Comparison of ENCODE assay signal across 13 cellular contexts in the genomic region with DNA sequence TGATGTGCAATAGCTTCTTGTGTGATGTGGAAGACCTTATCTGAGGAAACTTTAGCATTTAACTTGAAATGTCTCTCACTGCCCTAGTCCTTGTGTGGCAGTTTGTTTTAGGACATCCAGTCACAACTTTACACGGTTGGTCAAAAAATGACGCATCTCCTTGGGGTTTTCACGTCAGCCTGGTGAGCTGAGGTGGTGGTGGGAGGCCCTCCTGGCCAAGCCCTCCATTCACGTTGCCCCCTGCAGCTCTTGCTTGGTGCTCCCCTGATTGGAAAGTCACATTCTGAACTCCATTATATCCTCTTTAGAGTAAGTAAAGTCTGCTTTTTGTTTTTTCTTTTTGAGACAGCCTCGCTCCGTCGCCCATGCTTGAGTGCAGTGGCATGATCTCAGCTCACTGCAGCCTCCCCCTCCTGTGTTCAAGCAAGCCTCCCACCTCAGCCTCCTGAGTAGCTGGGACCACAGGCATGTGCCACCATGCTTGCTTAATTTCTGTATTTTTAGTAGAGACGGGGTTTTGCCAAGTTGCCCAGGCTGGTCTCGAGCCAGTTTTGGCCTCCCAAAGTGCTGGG. TPM values are rescaled to one million over a fixed set of nuclear protein-coding genes. Genes with fewer than 3 reads are reported as not detected.
DNase-seq lines count a peak whose midpoint lies in the region; ATAC-seq, FAIRE-seq and TF ChIP-seq lines count a peak whose summit lies in the region.
"Had no signal": no experiment of that assay in that cellular context is flagged by ENCODE, and none has a peak within 500 bp of the region (broad histone marks: within the 10 kb centered on the region; RNA-seq: fewer than 3 reads in every experiment).

No MANE protein-coding gene starts in this region.

- no peaks in the 10 kb centered on the region for H3K79me1 ChIP-seq in H1 (ENCODE audit: low read depth, low read length)

- no peak overlapping the region for H2AK5ac ChIP-seq in H1 (ENCODE audit: low read depth, low read length)

- H3K9ac ChIP-seq in DND-41 (ENCODE audit: low read depth, low read length), result no peak overlapping the region
- no peak overlapping the region for H3K9ac ChIP-seq in H1 (replicated peaks in 1 of 4; ENCODE audit: extremely low read depth in 1 of 4, low read depth in 3 of 4, low read length in 3 of 4)

- CTCF ChIA-PET in HEK293 (lab: Yijun Ruan, JAX), result interaction anchor here (0.6 to 1.3 kb wide), 4 partner anchors 23 to 78 kb away, joined by 3 to 6 read pairs (median 4); a partner anchor contains a TSS
- CTCF ChIA-PET in H1 (lab: Charles Lee; ENCODE audit: partially characterized antibody), result interaction anchor here (0.8 to 2.3 kb wide), 8 partner anchors 11 to 33 kb away, joined by 3 to 13 read pairs (median 4); a partner anchor contains a TSS

- H2BK120ac ChIP-seq in H1 (replicated peaks; ENCODE audit: low read depth, low read length), result no peak overlapping the region

- H2BK12ac ChIP-seq in H1 (ENCODE audit: low read depth, low read length), result no peak overlapping the region

- H3K23me2 ChIP-seq in H1 (ENCODE audit: low read depth, low read length), result no peaks in the 10 kb centered on the region

- peak; percentile 35 to 64 for TF ChIP-seq POLR2A in H1 (IDR thresholded peaks at IDR 0.05; ENCODE audit: control extremely low read depth in 1 of 2, low read depth in 2 of 2, low read length in 2 of 2)
- no peak for TF ChIP-seq POLR2A in prostate gland (IDR thresholded peaks at IDR 0.05)

- H3K4me2 ChIP-seq in DND-41 (ENCODE audit: insufficient read depth, low read length) (no peak overlapping the region), H1 (ENCODE audit: insufficient read depth in 1 of 2, low read depth in 2 of 2, low read length in 2 of 2) (no peak overlapping the region)
- H3K4me2 ChIP-seq: hepatocyte had no signal

- no peak overlapping the region for H3K18ac ChIP-seq in H1 (ENCODE audit: extremely low read depth, low read length)

- H2BK15ac ChIP-seq in H1 (ENCODE audit: low read length), result no peak overlapping the region

- no peak for FAIRE-seq in H1 (lab: Jason Lieb, UNC)

- H3K4me3 ChIP-seq in DND-41 (ENCODE audit: low read depth in 1 of 2, low read length in 2 of 2) (no peak overlapping the region), HEK293 (ENCODE audit: low read depth, low read length) (no peak overlapping the region), H1 (ENCODE audit: extremely low read depth in 1 of 4, insufficient read depth in 2 of 4, low read depth in 3 of 4, low read length in 4 of 4) (no peak overlapping the region), prostate gland (no peak overlapping the region)
- H3K4me3 ChIP-seq: HAP-1, hepatocyte, ovary, vagina had no signal

- no peak overlapping the region for H3K27ac ChIP-seq in DND-41 (ENCODE audit: low read length)
- no peak overlapping the region for H3K27ac ChIP-seq in HEK293 (ENCODE audit: extremely low read depth, low read depth, low read length)
- no peak overlapping the region for H3K27ac ChIP-seq in H1 (ENCODE audit: low read depth, low read length)
- no peak overlapping the region for H3K27ac ChIP-seq in prostate gland
- H3K27ac ChIP-seq: hepatocyte, ovary, vagina had no signal

- ATAC-seq in DND-41 (ENCODE audit: insufficient read depth, low read depth), result peak; percentile 23

- H3K79me2 ChIP-seq in DND-41 (ENCODE audit: insufficient read depth, low read length) (peaks cover 28% of the 10 kb centered on the region), H1 (ENCODE audit: control insufficient read depth in 1 of 2, insufficient read depth in 2 of 2, low read length in 2 of 2) (peaks cover under 1 to 15% of the 10 kb centered on the region in 2 experiments)

- H3K4ac ChIP-seq in H1 (replicated peaks; ENCODE audit: insufficient read length, low read depth, low read length), result no peak overlapping the region

- H4K91ac ChIP-seq in H1 (replicated peaks; ENCODE audit: insufficient read length, low read length), result no peak overlapping the region

- no peak overlapping the region for H4K8ac ChIP-seq in H1 (ENCODE audit: extremely low read depth, insufficient read depth, low read length)

- H3K27me3 ChIP-seq in DND-41 (ENCODE audit: insufficient read depth, low read length, poor library complexity), result no peaks in the 10 kb centered on the region
- H3K27me3 ChIP-seq in H1 (replicated peaks in 1 of 4; ENCODE audit: control insufficient read depth in 3 of 4, extremely low read depth in 1 of 4, insufficient read depth in 3 of 4, low read length in 3 of 4), result no peaks in the 10 kb centered on the region
- no peaks in the 10 kb centered on the region for H3K27me3 ChIP-seq in prostate gland (replicated peaks; ENCODE audit: insufficient read depth)
- H3K27me3 ChIP-seq: hepatocyte, ovary, vagina had no signal

- H4K5ac ChIP-seq in H1 (ENCODE audit: insufficient read length, low read depth, low read length), result no peak overlapping the region

- H3K56ac ChIP-seq in H1 (replicated peaks; ENCODE audit: insufficient read length, low read depth, low read length), result no peak overlapping the region

- no peak for TF ChIP-seq EP300 in H1 (IDR thresholded peaks at IDR 0.05; ENCODE audit: borderline replicate concordance in 1 of 2, low read depth in 2 of 2, low read length in 2 of 2)

- no peak overlapping the region for H2BK5ac ChIP-seq in H1 (ENCODE audit: low read depth, low read length)

- H3K36me3 ChIP-seq in DND-41 (ENCODE audit: insufficient read depth, low read length) (peaks cover 88% of the 10 kb centered on the region), HEK293 (ENCODE audit: control insufficient read depth in 2 of 2, insufficient read depth in 1 of 2, low read length in 2 of 2) (peaks cover 77 to 91% of the 10 kb centered on the region in 2 experiments), H1 (ENCODE audit: control insufficient read depth in 2 of 4, insufficient read depth in 4 of 4, low read length in 3 of 4) (peaks cover 23 to 77% (median 56%) of the 10 kb centered on the region in 4 experiments), prostate gland (peaks cover 6 to 16% of the 10 kb centered on the region in 2 donors)
- H3K36me3 ChIP-seq: ovary had no signal

- POLR2A ChIA-PET in HEK293 (lab: Yijun Ruan, JAX) (interaction anchor here (0.6 to 2.5 kb wide), 5 partner anchors 10 to 33 kb away, joined by 4 to 11 read pairs (median 5); a partner anchor contains a TSS), H1 (lab: Charles Lee; ENCODE audit: partially characterized antibody) (interaction anchor here (0.5 to 10.5 kb wide), 24 partner anchors 9 to 281 kb away, joined by 3 to 185 read pairs (median 5); a partner anchor contains a TSS)

- DNase-seq in DND-41, result no peak
- no peak for DNase-seq in H1 (ENCODE audit: low read depth in 1 of 2, low spot score in 2 of 2)
- no peak for DNase-seq in prostate gland (ENCODE audit: low spot score)
- no peak for DNase-seq in iPS-NIHi7 (ENCODE audit: extremely low spot score)
- DNase-seq: effector CD8-positive, alpha-beta T cell; kidney glomerular epithelial cell; NCI-H2029; NCI-H526 treated with DMSO at 0.1 percent for 48 hours; ovary had no signal

- TF ChIP-seq CTCF in DND-41 (IDR thresholded peaks at IDR 0.05; ENCODE audit: borderline replicate concordance, extremely low read depth, low read length, poor library complexity, severe bottlenecking) (no peak), HEK293 (tag by site-specific recombination; IDR thresholded peaks at IDR 0.05) (no peak), H1 (IDR thresholded peaks at IDR 0.05; ENCODE audit: control extremely low read depth in 1 of 3, insufficient read depth in 1 of 3, low read depth in 1 of 3, low read length in 3 of 3) (no peak), prostate gland (IDR thresholded peaks at IDR 0.05) (no peak)

- H3K14ac ChIP-seq in H1 (ENCODE audit: insufficient read length), result no peak overlapping the region

- no peak overlapping the region for H3K23ac ChIP-seq in H1 (ENCODE audit: insufficient read length)

- H2AFZ ChIP-seq in DND-41 (ENCODE audit: low read depth, low read length) (no peak overlapping the region), H1 (ENCODE audit: low read length) (no peak overlapping the region)
- H2AFZ ChIP-seq: hepatocyte had no signal

- peaks cover 25% of the 10 kb centered on the region for H4K20me1 ChIP-seq in DND-41 (ENCODE audit: insufficient read depth, low read length)
- peaks cover 6 to 9% of the 10 kb centered on the region in 2 experiments for H4K20me1 ChIP-seq in H1 (replicated peaks in 1 of 2; ENCODE audit: control insufficient read depth in 1 of 2, insufficient read depth in 2 of 2, low read length in 2 of 2)

- H3K9me3 ChIP-seq in DND-41 (ENCODE audit: insufficient read depth, low read length, severe bottlenecking) (no peaks in the 10 kb centered on the region), HEK293 (ENCODE audit: control insufficient read depth, insufficient read depth, low read depth, low read length) (no peaks in the 10 kb centered on the region), H1 (ENCODE audit: insufficient read depth in 2 of 2, low read depth in 1 of 2, low read length in 1 of 2) (no peaks in the 10 kb centered on the region), prostate gland (no peaks in the 10 kb centered on the region)
- H3K9me3 ChIP-seq: HAP-1, ovary, vagina had no signal

- 85% methylated on average over 9 of the region's 9 CpGs; no CpG with 5 or more reads in 1 of the 2 experiments for WGBS in H1 (ENCODE audit: extremely low coverage in 1 of 2, insufficient coverage in 1 of 2, insufficient read length in 1 of 2, insufficient replicate concordance in 2 of 2, low coverage in 1 of 2, low lambda C conversion rate in 2 of 2, missing lambda C conversion rate in 1 of 2), 2 experiments
- 82% methylated on average over 9 of the region's 9 CpGs for WGBS in prostate gland

- H3K4me1 ChIP-seq in DND-41 (ENCODE audit: insufficient read depth, low read length), result peaks cover 6% of the 10 kb centered on the region
- no peaks in the 10 kb centered on the region; the same call in 1 of the 2 replicates for H3K4me1 ChIP-seq in HEK293 (ENCODE audit: control insufficient read depth, insufficient read depth, low read length)
- peaks cover 0 to 3% (median 1%) of the 10 kb centered on the region in 4 experiments; a peak in 4 of 7 replicates for H3K4me1 ChIP-seq in H1 (replicated peaks in 1 of 4; ENCODE audit: control insufficient read depth in 3 of 4, insufficient read depth in 4 of 4, low read length in 3 of 4)
- H3K4me1 ChIP-seq in prostate gland (replicated peaks), result no peaks in the 10 kb centered on the region
- H3K4me1 ChIP-seq: HAP-1 had no signal

- no peak for TF ChIP-seq RAD21 in H1 (IDR thresholded peaks at IDR 0.05 in 1 of 2, conservative IDR thresholded peaks at IDR 0.05 in 1 of 2; ENCODE audit: low read depth in 2 of 2, low read length in 2 of 2)

- H2BK20ac ChIP-seq in H1 (ENCODE audit: low read length), result no peak overlapping the region

- intact Hi-C loops in prostate gland (cut with DNase I), result no loop called here

RNA-seq across cellular contexts. Expression of a gene that starts 7.5 kb away (rescaled TPM):
- 799 and 819 TPM in 2 replicates for total RNA-seq in H1 (2021; fragmentation: NEBNext Ultra II Directional; extraction: Animal tissue kit (Norgen Biotek cat#: 25700))
- polyA plus RNA-seq in H1 (2011; rRNA removed), result 791 and 833 TPM in 2 replicates
- polyA plus RNA-seq in H1 (2011; cell fraction: cytosol; rRNA removed), result 909 TPM
- 630 TPM for polyA plus RNA-seq in H1 (2011; cell fraction: nucleus; rRNA removed)
- 719 to 965 TPM (median 896 TPM) in 4 replicates for polyA plus RNA-seq in H1 (2012, experiment 1 of 2)
- 930 TPM for polyA plus RNA-seq in H1 (2012, experiment 2 of 2)
- 506 TPM for polyA plus RNA-seq in H1 (2013, experiment 1 of 2)
- 517 TPM for polyA plus RNA-seq in H1 (2013, experiment 2 of 2)
- 827 and 845 TPM in 2 replicates for polyA minus RNA-seq in H1 (2011; rRNA and poly(A)+ RNA removed)
- 449 TPM for polyA minus RNA-seq in H1 (2011; cell fraction: cytosol; rRNA and poly(A)+ RNA removed)
- 305 TPM for polyA minus RNA-seq in H1 (2011; cell fraction: nucleus; rRNA and poly(A)+ RNA removed)
- total RNA-seq in prostate gland, result 100 to 1,000 TPM; 198 to 277 TPM

RNA-seq across cellular contexts. Expression of a gene that starts 12.3 kb away (rescaled TPM):
- total RNA-seq in H1 (2021; fragmentation: NEBNext Ultra II Directional; extraction: Animal tissue kit (Norgen Biotek cat#: 25700)), result 52.1 and 53.6 TPM in 2 replicates
- polyA plus RNA-seq in H1 (2011; rRNA removed), result 58.6 and 68.1 TPM in 2 replicates
- polyA plus RNA-seq in H1 (2011; cell fraction: cytosol; rRNA removed), result 72.7 TPM
- 42.4 TPM for polyA plus RNA-seq in H1 (2011; cell fraction: nucleus; rRNA removed)
- polyA plus RNA-seq in H1 (2012, experiment 1 of 2), result 50.5 to 77.6 TPM (median 73.8 TPM) in 4 replicates
- 47.3 TPM for polyA plus RNA-seq in H1 (2012, experiment 2 of 2)
- polyA plus RNA-seq in H1 (2013, experiment 1 of 2), result 77.0 TPM
- polyA plus RNA-seq in H1 (2013, experiment 2 of 2), result 75.8 TPM
- 33.8 and 42.0 TPM in 2 replicates for polyA minus RNA-seq in H1 (2011; rRNA and poly(A)+ RNA removed)
- 25.1 TPM for polyA minus RNA-seq in H1 (2011; cell fraction: cytosol; rRNA and poly(A)+ RNA removed)
- 29.0 TPM for polyA minus RNA-seq in H1 (2011; cell fraction: nucleus; rRNA and poly(A)+ RNA removed)
- total RNA-seq in prostate gland, result 10 to 100 TPM; 21.8 to 30.8 TPM

RNA-seq across cellular contexts. Expression of a gene that starts 12.5 kb away (rescaled TPM):
- total RNA-seq in H1 (2021; fragmentation: NEBNext Ultra II Directional; extraction: Animal tissue kit (Norgen Biotek cat#: 25700)), result 45.9 and 50.4 TPM in 2 replicates
- 108 and 127 TPM in 2 replicates for polyA plus RNA-seq in H1 (2011; rRNA removed)
- polyA plus RNA-seq in H1 (2011; cell fraction: cytosol; rRNA removed), result 76.0 TPM
- 84.2 TPM for polyA plus RNA-seq in H1 (2011; cell fraction: nucleus; rRNA removed)
- polyA plus RNA-seq in H1 (2012, experiment 1 of 2), result 31.8 to 50.0 TPM (median 46.4 TPM) in 4 replicates
- polyA plus RNA-seq in H1 (2012, experiment 2 of 2), result 59.6 TPM
- 39.2 TPM for polyA plus RNA-seq in H1 (2013, experiment 1 of 2)
- 45.5 TPM for polyA plus RNA-seq in H1 (2013, experiment 2 of 2)
- polyA minus RNA-seq in H1 (2011; rRNA and poly(A)+ RNA removed), result 130 and 144 TPM in 2 replicates
- 39.4 TPM for polyA minus RNA-seq in H1 (2011; cell fraction: cytosol; rRNA and poly(A)+ RNA removed)
- 43.8 TPM for polyA minus RNA-seq in H1 (2011; cell fraction: nucleus; rRNA and poly(A)+ RNA removed)
- 10 to 100 TPM; 30.8 to 42.4 TPM for total RNA-seq in prostate gland

RNA-seq across cellular contexts. Expression of a gene that starts 32.4 kb away (rescaled TPM):
- total RNA-seq in H1 (2021; fragmentation: NEBNext Ultra II Directional; extraction: Animal tissue kit (Norgen Biotek cat#: 25700)), result 65.8 and 71.9 TPM in 2 replicates
- 21.0 and 33.1 TPM in 2 replicates for polyA plus RNA-seq in H1 (2011; rRNA removed)
- 19.2 TPM for polyA plus RNA-seq in H1 (2011; cell fraction: cytosol; rRNA removed)
- 65.3 TPM for polyA plus RNA-seq in H1 (2011; cell fraction: nucleus; rRNA removed)
- polyA plus RNA-seq in H1 (2012, experiment 1 of 2), result 41.5 to 54.2 TPM (median 45.9 TPM) in 4 replicates
- polyA plus RNA-seq in H1 (2012, experiment 2 of 2), result 55.6 TPM
- polyA plus RNA-seq in H1 (2013, experiment 1 of 2), result 24.6 TPM
- polyA plus RNA-seq in H1 (2013, experiment 2 of 2), result 20.7 TPM
- 43.0 and 55.3 TPM in 2 replicates for polyA minus RNA-seq in H1 (2011; rRNA and poly(A)+ RNA removed)
- polyA minus RNA-seq in H1 (2011; cell fraction: cytosol; rRNA and poly(A)+ RNA removed), result 28.2 TPM
- polyA minus RNA-seq in H1 (2011; cell fraction: nucleus; rRNA and poly(A)+ RNA removed), result 46.8 TPM
- 10 to 100 TPM; 14.9 to 38.6 TPM for total RNA-seq in prostate gland
